ENCODE assay signal across 19 cellular contexts in the genomic region with DNA sequence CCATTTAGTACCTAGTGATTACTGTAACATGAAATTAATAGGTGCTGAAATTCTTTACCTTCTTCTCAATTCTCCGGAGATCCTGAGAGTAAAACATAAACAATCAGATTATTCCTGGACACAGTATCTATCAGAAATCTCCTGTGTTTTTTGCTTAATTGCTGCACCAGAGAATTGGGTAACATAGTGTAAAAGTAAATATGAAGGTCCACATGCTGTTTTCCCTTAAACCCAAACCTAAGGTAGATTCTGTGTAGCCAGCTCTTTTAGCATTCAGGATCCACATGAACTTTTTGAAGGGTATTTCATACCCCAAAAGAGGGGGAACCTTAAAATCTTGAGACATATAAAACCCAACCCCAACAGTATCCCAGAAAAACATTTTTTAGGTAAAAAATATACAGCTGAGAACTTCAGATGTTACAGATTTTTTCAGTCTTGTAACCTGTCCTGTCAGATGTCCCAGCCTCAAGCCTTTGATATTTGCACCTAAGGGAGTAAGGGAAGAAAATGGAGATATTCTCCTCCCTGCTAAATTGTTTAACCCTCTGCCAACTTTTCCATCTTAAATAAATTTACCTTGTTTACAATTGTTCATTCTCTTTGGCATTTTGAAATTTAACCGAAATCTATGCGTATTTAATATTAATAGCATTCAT. TPM values are rescaled to one million over a fixed set of nuclear protein-coding genes. Genes with fewer than 3 reads are reported as not detected.
DNase-seq lines count a peak whose midpoint lies in the region; ATAC-seq, FAIRE-seq and TF ChIP-seq lines count a peak whose summit lies in the region.
"Had no signal": no experiment of that assay in that cellular context is flagged by ENCODE, and none has a peak within 500 bp of the region (broad histone marks: within the 10 kb centered on the region; RNA-seq: fewer than 3 reads in every experiment).

No MANE protein-coding gene starts in this region.

- peak; percentile 69 for FAIRE-seq in D721Med (lab: Jason Lieb, UNC)
- FAIRE-seq: GM12891, GM19239 had no signal

- H3K9me3 Mint-ChIP-seq in osteocyte (ENCODE audit: unreplicated experiment): no peaks in the 10 kb centered on the region
- H3K9me3 Mint-ChIP-seq: CD14-positive monocyte; CD4-positive, alpha-beta memory T cell; CD4-positive, CD25-positive, alpha-beta regulatory T cell; CD8-positive, alpha-beta memory T cell had no signal

- DNase-seq in D721Med (ENCODE audit: insufficient read length, low spot score) (no peak), left lobe of liver (ENCODE audit: low spot score) (no peak), osteocyte (ENCODE audit: extremely low spot score, unreplicated experiment) (no peak), dermis blood vessel endothelial cell (no peak), H7 (no peak)
- DNase-seq: 8988T; ACHN; BE2C; C1 segment of cervical spinal cord; CD4-positive, alpha-beta memory T cell; CD4-positive, CD25-positive, alpha-beta regulatory T cell; CD8-positive, alpha-beta memory T cell; COR-L47; DMS79 treated with DMSO at 0.1 percent for 48 hours; GF-D8 had no signal

- H3K4me3 ChIP-seq in H7 (ENCODE audit: insufficient read depth, low read depth, low read length): no peak overlapping the region
- H3K4me3 ChIP-seq: BLaER1 had no signal

- H3K36me3 ChIP-seq in H7 (replicated peaks; ENCODE audit: control insufficient read depth, insufficient read depth, low read length): no peaks in the 10 kb centered on the region; the same call in none of the 2 replicates

- no peak overlapping the region for H3K4me3 Mint-ChIP-seq in osteocyte (ENCODE audit: unreplicated experiment)
- H3K4me3 Mint-ChIP-seq: CD14-positive monocyte; CD4-positive, alpha-beta memory T cell; CD4-positive, CD25-positive, alpha-beta regulatory T cell; CD8-positive, alpha-beta memory T cell had no signal

- H3K27me3 ChIP-seq in H7 (ENCODE audit: control insufficient read depth, insufficient read depth, low read length): no peaks in the 10 kb centered on the region
- H3K27me3 ChIP-seq: BE2C, BLaER1 had no signal

- H3K27me3 Mint-ChIP-seq in osteocyte (ENCODE audit: unreplicated experiment): no peaks in the 10 kb centered on the region
- H3K27me3 Mint-ChIP-seq: CD4-positive, alpha-beta memory T cell; CD4-positive, CD25-positive, alpha-beta regulatory T cell; CD8-positive, alpha-beta memory T cell had no signal

- peak overlapping the region; percentile 14 for H3K27ac Mint-ChIP-seq in osteocyte (ENCODE audit: unreplicated experiment)
- H3K27ac Mint-ChIP-seq: CD14-positive monocyte; CD4-positive, alpha-beta memory T cell; CD4-positive, CD25-positive, alpha-beta regulatory T cell; CD8-positive, alpha-beta memory T cell had no signal

- peak; percentile 88 for ATAC-seq in left lobe of liver

- TF ChIP-seq CTCF in D721Med (IDR thresholded peaks at IDR 0.05; ENCODE audit: insufficient read depth, missing control alignments): no peak
- TF ChIP-seq CTCF in osteocyte (IDR thresholded peaks at IDR 0.05): no peak

- H3K4me1 Mint-ChIP-seq in osteocyte (ENCODE audit: unreplicated experiment): no peaks in the 10 kb centered on the region
- H3K4me1 Mint-ChIP-seq: CD14-positive monocyte had no signal

- peaks cover 29% of the 10 kb centered on the region for H3K36me3 Mint-ChIP-seq in osteocyte (ENCODE audit: unreplicated experiment)

RNA-seq across cellular contexts. Expression of a gene that starts 11.2 kb away (rescaled TPM):
- total RNA-seq in left lobe of liver: 12.3 TPM
- 17.0 and 19.5 TPM in 2 replicates for total RNA-seq in osteocyte
- total RNA-seq in dermis blood vessel endothelial cell: 21.6 and 25.7 TPM in 2 replicates
- 18.1 and 28.5 TPM in 2 replicates for total RNA-seq in H7 (2014; rRNA removed; shearing (Covaris generic))

RNA-seq across cellular contexts. Expression of a gene that starts 11.8 kb away (rescaled TPM):
- 27.2 TPM for total RNA-seq in left lobe of liver
- total RNA-seq in osteocyte: 103 and 116 TPM in 2 replicates
- 83.2 and 147 TPM in 2 replicates for total RNA-seq in dermis blood vessel endothelial cell
- total RNA-seq in H7 (2014; rRNA removed; shearing (Covaris generic)): 99.3 and 123 TPM in 2 replicates
